In genomic region chr1:230746617-230747016, GRCh38 we compare ENCODE assay signal across 1 cellular context.
TF ChIP-seq lines count a peak whose summit lies in the region.

No MANE protein-coding gene starts in this region.

TF ChIP-seq in GM12878, 131 proteins besides CTCF, POLR2A, EP300 and RAD21:
- TF ChIP-seq ZBTB40 (IDR thresholded peaks at IDR 0.05; ENCODE audit: borderline replicate concordance) (peak; percentile 54; the same call in 1 of the 2 replicates), USF1 (IDR thresholded peaks at IDR 0.05; ENCODE audit: borderline replicate concordance, extremely low read length, insufficient read depth, low read depth, low read length) (no peak)
